Comparison of ENCODE assay signal across 8 cellular contexts in the genomic region with DNA sequence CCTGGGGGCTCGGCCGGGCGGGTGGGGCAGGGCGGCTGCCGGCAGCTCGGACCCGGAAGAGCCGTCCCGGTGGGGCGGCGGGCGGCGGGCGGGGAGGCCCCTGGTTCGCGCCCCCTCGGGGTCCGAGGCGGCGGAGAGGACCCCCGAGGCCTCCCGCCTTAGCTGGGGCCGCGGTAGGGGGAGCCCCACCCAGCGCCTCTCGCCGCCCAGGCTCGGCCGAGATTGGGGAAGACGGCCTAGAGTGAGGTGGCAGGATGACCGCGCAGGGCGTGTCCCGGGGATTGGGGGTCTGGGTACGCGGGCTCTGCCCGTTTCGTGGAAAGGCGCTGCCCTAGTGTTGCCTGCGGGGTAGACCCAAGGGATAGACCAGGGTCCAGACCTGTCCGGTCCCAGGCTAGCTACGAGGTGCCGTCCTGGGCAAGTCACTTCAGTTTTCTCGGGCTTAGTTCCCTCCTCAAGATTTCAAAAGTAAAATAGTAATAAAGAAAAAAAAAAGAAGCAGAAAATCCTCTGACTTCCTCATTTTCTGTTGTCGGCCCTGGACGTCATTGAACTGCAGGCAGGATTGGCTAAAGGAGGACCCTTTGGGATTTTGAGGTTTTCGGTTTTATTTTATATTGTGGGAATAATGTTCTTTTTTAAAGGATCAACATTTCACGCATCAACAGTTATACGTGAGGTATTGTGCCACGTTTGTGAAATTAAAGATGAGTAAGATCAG. TPM values are rescaled to one million over a fixed set of nuclear protein-coding genes. Genes with fewer than 3 reads are reported as not detected.
DNase-seq lines count a peak whose midpoint lies in the region; ATAC-seq and TF ChIP-seq lines count a peak whose summit lies in the region.

No MANE protein-coding gene starts in this region.

- H3K4me3 Mint-ChIP-seq in naive thymus-derived CD4-positive, alpha-beta T cell: peak overlapping the region; percentile 80 to 95 (median 92)

- peak; percentile 37 to 59 for DNase-seq in NCI-H524 (lab: John Stamatoyannopoulos, UW)
- DNase-seq in NCI-H524 treated with DMSO at 0.1 percent for 48 hours (lab: John Stamatoyannopoulos, UW): no peak
- peak; percentile 64 for DNase-seq in NOMO-1 treated with dmso at 0.1 percent for 144 hours (lab: John Stamatoyannopoulos, UW; ENCODE audit: unreplicated experiment)
- DNase-seq in activated T-cell treated with anti-CD3 and anti-CD28 coated beads for 48 hours (ENCODE audit: low read depth): peak; percentile 60
- DNase-seq in esophagus squamous epithelium (lab: John Stamatoyannopoulos, UW): no peak
- peak in 6 of 9 donors; percentile 30 to 73 (median 45) for DNase-seq in naive thymus-derived CD4-positive, alpha-beta T cell
- DNase-seq in stomach: peak; percentile 58

- POLR2A ChIA-PET in naive thymus-derived CD4-positive, alpha-beta T cell (lab: Charles Lee): interaction anchor here (0.5 to 4.6 kb wide), 10 partner anchors 11 to 354 kb away, joined by 3 to 48 read pairs (median 3); no protein-coding TSS in a partner anchor

- CTCF ChIA-PET in naive thymus-derived CD4-positive, alpha-beta T cell (lab: Charles Lee): interaction anchor here (0.6 to 2.0 kb wide), 4 partner anchors 11 to 541 kb away, joined by 3 to 7 read pairs (median 4); no protein-coding TSS in a partner anchor

- peaks cover 0 to 30% (median 0%) of the 10 kb centered on the region in 3 donors for H3K36me3 ChIP-seq in esophagus squamous epithelium
- H3K36me3 ChIP-seq in naive thymus-derived CD4-positive, alpha-beta T cell (ENCODE audit: control insufficient read depth in 2 of 3, insufficient read depth in 3 of 3, low read length in 3 of 3): peaks cover 0 to 7% (median 0%) of the 10 kb centered on the region in 3 experiments
- peaks cover 10 to 26% (median 18%) of the 10 kb centered on the region in 4 donors for H3K36me3 ChIP-seq in stomach

- peaks cover 0 to 1% (median 0%) of the 10 kb centered on the region in 11 donors for H3K9me3 Mint-ChIP-seq in naive thymus-derived CD4-positive, alpha-beta T cell

- 0 to 1% methylated on average over 19 to 20 of the region's 50 CpGs for WGBS in esophagus squamous epithelium, 2 donors
- WGBS in stomach, 5 donors: 0 to 1% (median 0%) methylated on average over 15 to 50 of the region's 50 CpGs

- no peak for TF ChIP-seq EP300 in stomach (IDR thresholded peaks at IDR 0.05)

- intact Hi-C loops in esophagus squamous epithelium (cut with DNase I): no loop called here
- intact Hi-C loops in naive thymus-derived CD4-positive, alpha-beta T cell (cut with micrococcal nuclease): loop anchor here (1.0 to 5.0 kb wide), 13 partner anchors 11 to 547 kb away; a partner anchor contains a TSS
- intact Hi-C loops in stomach (cut with DNase I; ENCODE audit: low total_unique reads): no loop called here

- peaks cover 40 to 64% (median 58%) of the 10 kb centered on the region in 7 donors for H3K4me1 Mint-ChIP-seq in naive thymus-derived CD4-positive, alpha-beta T cell

- H3K27me3 ChIP-seq in esophagus squamous epithelium (no peaks in the 10 kb centered on the region), stomach (no peaks in the 10 kb centered on the region)
- no peaks in the 10 kb centered on the region for H3K27me3 ChIP-seq in naive thymus-derived CD4-positive, alpha-beta T cell (ENCODE audit: control insufficient read depth in 2 of 2, insufficient read depth in 2 of 2, low read length in 2 of 2)

- H3K27ac Mint-ChIP-seq in naive thymus-derived CD4-positive, alpha-beta T cell: peak overlapping the region; percentile 68 to 99 (median 94)

- H3K4me1 ChIP-seq in esophagus squamous epithelium: peaks cover 30 to 69% (median 47%) of the 10 kb centered on the region in 3 donors
- H3K4me1 ChIP-seq in naive thymus-derived CD4-positive, alpha-beta T cell (ENCODE audit: control insufficient read depth in 2 of 2, insufficient read depth in 2 of 2, low read length in 2 of 2): peaks cover 29 to 33% of the 10 kb centered on the region in 2 donors
- peaks cover 28 to 51% (median 45%) of the 10 kb centered on the region in 4 donors for H3K4me1 ChIP-seq in stomach

- peak; percentile 41 for ATAC-seq in HG03039 (IDR thresholded peaks at IDR 0.05; ENCODE audit: unreplicated experiment)
- peak; percentile 39 for ATAC-seq in naive thymus-derived CD4-positive, alpha-beta T cell

- H3K9me3 ChIP-seq in esophagus squamous epithelium (no peaks in the 10 kb centered on the region), stomach (no peaks in the 10 kb centered on the region)
- H3K9me3 ChIP-seq in naive thymus-derived CD4-positive, alpha-beta T cell (ENCODE audit: control insufficient read depth in 2 of 3, low read length in 3 of 3): no peaks in the 10 kb centered on the region

- H3K27me3 Mint-ChIP-seq in naive thymus-derived CD4-positive, alpha-beta T cell: no peaks in the 10 kb centered on the region

- H3K4me3 ChIP-seq in esophagus squamous epithelium (peak overlapping the region; percentile 83 to 100 (median 92)), stomach (peak overlapping the region; percentile 71 to 99 (median 92))
- peak overlapping the region; percentile 88 for H3K4me3 ChIP-seq in naive thymus-derived CD4-positive, alpha-beta T cell (ENCODE audit: low read length)

- TF ChIP-seq CTCF in esophagus squamous epithelium (IDR thresholded peaks at IDR 0.05) (peak in 1 of 6 experiments; percentile 4), stomach (IDR thresholded peaks at IDR 0.05) (no peak)

- H3K27ac ChIP-seq in esophagus squamous epithelium (peak overlapping the region; percentile 97 to 100 (median 100)), stomach (peak overlapping the region; percentile 99 to 100 (median 99))
- H3K27ac ChIP-seq in naive thymus-derived CD4-positive, alpha-beta T cell (ENCODE audit: low read depth, low read length): peak overlapping the region; percentile 93

- TF ChIP-seq POLR2A in esophagus squamous epithelium (IDR thresholded peaks at IDR 0.05) (no peak), stomach (IDR thresholded peaks at IDR 0.05) (no peak)

- H3K36me3 Mint-ChIP-seq in naive thymus-derived CD4-positive, alpha-beta T cell: peaks cover 20 to 31% (median 23%) of the 10 kb centered on the region in 5 donors

RNA-seq across cellular contexts. Expression of a gene that starts 0.6 kb away (rescaled TPM):
- total RNA-seq in esophagus squamous epithelium: 100 to 1,000 TPM; 181 to 285 (median 193) TPM
- total RNA-seq in naive thymus-derived CD4-positive, alpha-beta T cell: 100 to 1,000 TPM in 2 of 5 experiments, 10 to 100 TPM in 3; 81.8 to 263 (median 93.8) TPM
- polyA plus RNA-seq in naive thymus-derived CD4-positive, alpha-beta T cell: 10 to 100 TPM; 73.9 to 79.4 TPM
- 100 to 1,000 TPM in 3 of 5 donors, 10 to 100 TPM in 2; 74.1 to 222 (median 160) TPM for total RNA-seq in stomach
- polyA plus RNA-seq in stomach: 10 to 100 TPM; 22.3 to 64.5 (median 43.7) TPM

RNA-seq across cellular contexts. Expression of a gene that starts 36.5 kb away (rescaled TPM):
- 1 to 10 TPM in 3 of 4 donors, under 1 TPM in 1; 0.79 to 9.3 (median 1.8) TPM for total RNA-seq in esophagus squamous epithelium
- 1 to 10 TPM in 3 of 5 experiments, under 1 TPM in 2; 0.22 to 2.0 (median 1.5) TPM for total RNA-seq in naive thymus-derived CD4-positive, alpha-beta T cell
- under 1 TPM; 0.08 to 0.16 TPM for polyA plus RNA-seq in naive thymus-derived CD4-positive, alpha-beta T cell
- 1 to 10 TPM in 4 of 5 donors, under 1 TPM in 1; 0.58 to 7.1 (median 2.9) TPM for total RNA-seq in stomach
- 1 to 10 TPM in 2 of 3 donors, under 1 TPM in 1; 0.93 to 2.0 (median 1.2) TPM for polyA plus RNA-seq in stomach

Comparison
In these comparisons a context has a peak if more than half of its experiments do, and no peak if none do; other contexts are left out.
1. DNase-seq: peak in NCI-H524 (2 of 2), NOMO-1 treated with dmso at 0.1 percent for 144 hours (single experiment), activated T-cell treated with anti-CD3 and anti-CD28 coated beads for 48 hours (single experiment), naive thymus-derived CD4-positive, alpha-beta T cell (6 of 9) and stomach (single experiment); none in NCI-H524 treated with DMSO at 0.1 percent for 48 hours (single experiment) and esophagus squamous epithelium (single experiment).
2. intact Hi-C loops: an anchor here in naive thymus-derived CD4-positive, alpha-beta T cell (1.0 to 5.0 kb wide); none called in esophagus squamous epithelium and stomach.
3. Peak in every context shown above with its lines, with median percentiles within 50 percentile points of each other: H3K27ac ChIP-seq and H3K4me3 ChIP-seq.